In genomic region chr2:20638646-20639430, GRCh38 we compare ENCODE assay signal across 26 cellular contexts. TPM values are rescaled to one million over a fixed set of nuclear protein-coding genes. Genes with fewer than 3 reads are reported as not detected.
DNase-seq lines count a peak whose midpoint lies in the region; ATAC-seq lines count a peak whose summit lies in the region.
"Had no signal": no experiment of that assay in that cellular context is flagged by ENCODE, and none has a peak within 500 bp of the region (broad histone marks: within the 10 kb centered on the region; RNA-seq: fewer than 3 reads in every experiment).

No MANE protein-coding gene starts in this region.

- DNase-seq in Right ventricle myocardium inferior (ENCODE audit: missing footprints) (peak; percentile 48), cardiac septum (ENCODE audit: low spot score) (no peak), kidney glomerular epithelial cell (lab: John Stamatoyannopoulos, UW) (peak; percentile 59), COR-L47 (lab: John Stamatoyannopoulos, UW) (no peak), NOMO-1 (lab: John Stamatoyannopoulos, UW; ENCODE audit: unreplicated experiment in 2 of 2) (no peak)
- no peak for DNase-seq in activated naive CD4-positive, alpha-beta T cell treated with Interleukin-2 at 50 U/mL for 16 hours
- DNase-seq: activated CD4-positive, alpha-beta memory T cell treated with anti-CD3 and anti-CD28 coated beads, Interleukin-2, amount 10 ng/mL, durations not matched to agents 7 days and 5 days; activated CD4-positive, alpha-beta T cell treated with anti-CD3 and anti-CD28 coated beads for 1 hour; activated CD8-positive, alpha-beta memory T cell treated with anti-CD3 and anti-CD28 coated beads, Interleukin-2, amount 50 U/mL, for 4 hours; activated naive CD4-positive, alpha-beta T cell treated with anti-CD3 and anti-CD28 coated beads for 36 hours; DMS79; H9; MM.1S; NCI-H2081; NCI-H2227 treated with DMSO at 0.1 percent for 48 hours; NCI-H526 treated with DMSO at 0.1 percent for 48 hours; SIG-M5; stimulated activated CD8-positive, alpha-beta memory T cell treated with anti-CD3 and anti-CD28 coated beads, Interleukin-4, amount 100 ng/mL, for 48 hours; trophoblast cell had no signal

- H3K36me3 ChIP-seq in rectal smooth muscle tissue (ENCODE audit: control insufficient read depth, insufficient read depth, low read length) = peaks cover 9% of the 10 kb centered on the region

- ATAC-seq in Right ventricle myocardium inferior (no peak), GM18861 (IDR thresholded peaks at IDR 0.05; ENCODE audit: unreplicated experiment) (no peak)
- ATAC-seq: mucosa of descending colon had no signal

- peak overlapping the region; percentile 95 for H3K27ac ChIP-seq in rectal smooth muscle tissue (ENCODE audit: low read depth, low read length)
- H3K27ac ChIP-seq: 22Rv1, HL-60, KMS-11 had no signal

- no peaks in the 10 kb centered on the region for H3K27me3 ChIP-seq in rectal smooth muscle tissue (ENCODE audit: control insufficient read depth, insufficient read depth, low read length)

- H3K9ac ChIP-seq in rectal smooth muscle tissue (ENCODE audit: low read length) = no peak overlapping the region
- H3K9ac ChIP-seq: KMS-11 had no signal

- H3K4me1 ChIP-seq in rectal smooth muscle tissue (ENCODE audit: control insufficient read depth, insufficient read depth, low read length) = peaks cover 70% of the 10 kb centered on the region

- H3K4me3 ChIP-seq in rectal smooth muscle tissue (ENCODE audit: low read length) = no peak overlapping the region
- H3K4me3 ChIP-seq: mucosa of descending colon had no signal

- intact Hi-C loops in Right ventricle myocardium inferior (cut with DNase I) (loop anchor here (5.0 kb wide), 1 partner anchor 132 kb away; no protein-coding TSS in a partner anchor), cardiac septum (cut with DNase I) (no loop called here)

RNA-seq across cellular contexts. Expression of gene HS1BP3, which starts 12.1 kb away (rescaled TPM):
- total RNA-seq in Right ventricle myocardium inferior (20.1 TPM), cardiac septum (15.6 TPM)

RNA-seq across cellular contexts. Expression of gene GDF7, which starts 28.1 kb away (rescaled TPM):
- 0.46 TPM for total RNA-seq in Right ventricle myocardium inferior
- total RNA-seq in cardiac septum = 0.94 TPM
- total RNA-seq: activated CD4-positive, alpha-beta memory T cell treated with anti-CD3 and anti-CD28 coated beads, Interleukin-2, amount 10 ng/mL, durations not matched to agents 7 days and 5 days; activated naive CD4-positive, alpha-beta T cell treated with anti-CD3 and anti-CD28 coated beads for 36 hours; osteoblast had no signal

Comparison
In these comparisons a context has a peak if more than half of its experiments do, and no peak if none do; other contexts are left out.
1. DNase-seq: peak in Right ventricle myocardium inferior (single experiment) and kidney glomerular epithelial cell (single experiment); none in cardiac septum (single experiment), COR-L47 (single experiment), activated naive CD4-positive, alpha-beta T cell treated with Interleukin-2 at 50 U/mL for 16 hours (single experiment) and NOMO-1 (0 of 2).